ENCODE assay signal across 8 cellular contexts in the genomic region with DNA sequence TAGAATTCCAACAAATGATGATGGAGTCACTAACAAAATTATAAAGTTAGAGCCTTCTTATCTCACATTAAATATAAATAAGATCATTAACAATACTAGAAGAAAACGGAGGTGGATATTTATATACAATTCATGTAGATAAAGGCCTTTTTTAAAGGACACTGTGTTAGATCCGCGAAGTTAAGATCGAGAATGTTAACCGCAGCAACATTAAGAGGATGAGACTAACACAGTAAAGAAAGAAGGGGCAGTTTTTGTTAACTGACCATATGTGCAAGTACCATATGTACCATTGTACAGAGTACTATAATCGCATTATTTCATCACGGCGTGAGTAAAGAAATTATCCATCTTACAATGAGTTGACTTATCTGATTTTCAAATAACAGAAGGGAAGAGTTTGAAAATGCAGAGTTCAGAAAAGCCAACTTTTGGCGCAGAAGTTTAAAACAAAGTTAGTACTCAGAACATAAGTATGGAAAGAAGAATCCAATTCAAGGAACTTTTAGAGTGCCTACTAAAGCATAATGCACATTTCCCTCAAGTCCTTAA. TPM values are rescaled to one million over a fixed set of nuclear protein-coding genes. Genes with fewer than 3 reads are reported as not detected.
DNase-seq lines count a peak whose midpoint lies in the region; ATAC-seq, FAIRE-seq and TF ChIP-seq lines count a peak whose summit lies in the region.

No MANE protein-coding gene starts in this region.

- H3K9ac ChIP-seq in NT2/D1 (ENCODE audit: insufficient read length, low read depth) = peak overlapping the region; percentile 76

- no peaks in the 10 kb centered on the region for H3K9me3 Mint-ChIP-seq in endothelial cell (ENCODE audit: unreplicated experiment)

- H3K27ac Mint-ChIP-seq in endothelial cell (ENCODE audit: unreplicated experiment) = peak overlapping the region; percentile 84

- peaks cover 8% of the 10 kb centered on the region for H3K36me3 Mint-ChIP-seq in endothelial cell (ENCODE audit: low read depth, unreplicated experiment)

- TF ChIP-seq CTCF in endothelial cell (IDR thresholded peaks at IDR 0.05; ENCODE audit: unreplicated experiment) (no peak), pancreas (IDR thresholded peaks at IDR 0.05) (no peak)

- H3K4me3 Mint-ChIP-seq in endothelial cell (ENCODE audit: unreplicated experiment) = peak overlapping the region; percentile 97

- H3K9me3 ChIP-seq in NT2/D1 (ENCODE audit: insufficient read depth, low read length) = peaks cover 15% of the 10 kb centered on the region; the same call in 1 of the 2 replicates
- H3K9me3 ChIP-seq in pancreas = no peaks in the 10 kb centered on the region

- ATAC-seq in pancreas (no peak), GM21447 (IDR thresholded peaks at IDR 0.05; ENCODE audit: unreplicated experiment) (no peak)

- H3K27me3 Mint-ChIP-seq in endothelial cell (ENCODE audit: unreplicated experiment) = peaks cover 10% of the 10 kb centered on the region

- peak overlapping the region; percentile 69 for H3K4me3 ChIP-seq in NT2/D1 (ENCODE audit: insufficient read length, low read depth)
- H3K4me3 ChIP-seq in pancreas = peak overlapping the region in 3 of 4 donors; percentile 85 to 96 (median 88)

- H3K27me3 ChIP-seq in NT2/D1 (ENCODE audit: insufficient read depth, insufficient read length) = no peaks in the 10 kb centered on the region
- no peaks in the 10 kb centered on the region for H3K27me3 ChIP-seq in pancreas

- FAIRE-seq in pancreas (lab: Jason Lieb, UNC) (no peak), frontal cortex (lab: Jason Lieb, UNC) (no peak)

- 65 to 75% methylated on average over 9 of the region's 9 CpGs for WGBS in pancreas, 2 donors

- DNase-seq in DMS 273 treated with DMSO at 0.1 percent for 48 hours (lab: John Stamatoyannopoulos, UW) = peak; percentile 57
- no peak for DNase-seq in NT2/D1 (ENCODE audit: low read depth, low spot score)
- DNase-seq in endothelial cell (ENCODE audit: low spot score) = no peak
- DNase-seq in pancreas = no peak
- DNase-seq in frontal cortex (ENCODE audit: low spot score in 2 of 2) = no peak
- no peak for DNase-seq in cerebellar nuclear complex (lab: John Stamatoyannopoulos, UW)
- no peak for DNase-seq in posterior cingulate gyrus

- H3K4me1 ChIP-seq in NT2/D1 (ENCODE audit: insufficient read depth, insufficient read length) (no peaks in the 10 kb centered on the region), pancreas (peaks cover 0 to 32% (median 20%) of the 10 kb centered on the region in 3 donors)

- H3K36me3 ChIP-seq in NT2/D1 (ENCODE audit: insufficient read depth, insufficient read length, low read length) (no peaks in the 10 kb centered on the region), pancreas (no peaks in the 10 kb centered on the region)

- H3K27ac ChIP-seq in pancreas = peak overlapping the region in 1 of 4 donors; percentile 93

- intact Hi-C loops in pancreas (cut with DNase I) = no loop called here
- intact Hi-C loops in posterior cingulate gyrus (cut with DNase I) = no loop called here

- peaks cover 16% of the 10 kb centered on the region for H3K4me1 Mint-ChIP-seq in endothelial cell (ENCODE audit: unreplicated experiment)

RNA-seq across cellular contexts. Expression of a gene that starts 1.4 kb away (rescaled TPM):
- 15.3 TPM for total RNA-seq in endothelial cell (ENCODE audit: unreplicated experiment)
- 10 to 100 TPM in 5 of 6 donors, 1 to 10 TPM in 1; 9.0 to 16.9 (median 11.4) TPM for total RNA-seq in pancreas
- polyA plus RNA-seq in pancreas = 1 to 10 TPM; 2.6 to 5.3 TPM
- 24.9 TPM for total RNA-seq in frontal cortex
